In the genomic region with DNA sequence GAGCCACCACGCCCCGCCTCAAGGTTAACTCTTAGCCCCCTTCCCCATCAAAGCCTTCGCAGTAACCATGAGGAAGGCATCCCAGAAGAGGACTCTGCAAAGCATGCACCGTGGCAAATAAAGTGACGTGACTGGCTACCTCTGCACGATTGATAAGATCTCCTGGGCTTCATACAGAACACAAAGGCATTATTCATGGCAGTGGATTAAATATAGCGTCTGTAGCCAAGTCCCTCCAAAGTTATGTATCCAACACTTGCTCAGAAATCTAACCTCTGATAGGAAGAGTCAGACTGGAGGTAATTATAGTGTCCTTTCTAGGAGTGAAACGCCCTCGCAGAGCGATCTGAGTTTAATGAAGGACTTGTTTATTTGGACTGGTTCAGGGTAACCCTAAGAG, we compare ENCODE assay signal across 1 cellular context.
TF ChIP-seq lines count a peak whose summit lies in the region.

No MANE protein-coding gene starts in this region.

TF ChIP-seq in WTC11, 78 proteins besides CTCF, POLR2A, EP300 and RAD21 (continued from another document):
- TF ChIP-seq RELA (CRISPR knock-in tag; IDR thresholded peaks at IDR 0.05; ENCODE audit: borderline replicate concordance) = no peak
- no peak for TF ChIP-seq FOXK1 (CRISPR knock-in tag; IDR thresholded peaks at IDR 0.05)
- TF ChIP-seq, protein P1, sequence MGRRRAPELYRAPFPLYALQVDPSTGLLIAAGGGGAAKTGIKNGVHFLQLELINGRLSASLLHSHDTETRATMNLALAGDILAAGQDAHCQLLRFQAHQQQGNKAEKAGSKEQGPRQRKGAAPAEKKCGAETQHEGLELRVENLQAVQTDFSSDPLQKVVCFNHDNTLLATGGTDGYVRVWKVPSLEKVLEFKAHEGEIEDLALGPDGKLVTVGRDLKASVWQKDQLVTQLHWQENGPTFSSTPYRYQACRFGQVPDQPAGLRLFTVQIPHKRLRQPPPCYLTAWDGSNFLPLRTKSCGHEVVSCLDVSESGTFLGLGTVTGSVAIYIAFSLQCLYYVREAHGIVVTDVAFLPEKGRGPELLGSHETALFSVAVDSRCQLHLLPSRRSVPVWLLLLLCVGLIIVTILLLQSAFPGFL (CRISPR knock-in tag; IDR thresholded peaks at IDR 0.05; ENCODE audit: borderline replicate concordance) = no peak
- TF ChIP-seq, protein P2, sequence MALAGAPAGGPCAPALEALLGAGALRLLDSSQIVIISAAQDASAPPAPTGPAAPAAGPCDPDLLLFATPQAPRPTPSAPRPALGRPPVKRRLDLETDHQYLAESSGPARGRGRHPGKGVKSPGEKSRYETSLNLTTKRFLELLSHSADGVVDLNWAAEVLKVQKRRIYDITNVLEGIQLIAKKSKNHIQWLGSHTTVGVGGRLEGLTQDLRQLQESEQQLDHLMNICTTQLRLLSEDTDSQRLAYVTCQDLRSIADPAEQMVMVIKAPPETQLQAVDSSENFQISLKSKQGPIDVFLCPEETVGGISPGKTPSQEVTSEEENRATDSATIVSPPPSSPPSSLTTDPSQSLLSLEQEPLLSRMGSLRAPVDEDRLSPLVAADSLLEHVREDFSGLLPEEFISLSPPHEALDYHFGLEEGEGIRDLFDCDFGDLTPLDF (CRISPR knock-in tag; IDR thresholded peaks at IDR 0.05) = no peak
- TF ChIP-seq SOX15 (CRISPR knock-in tag; IDR thresholded peaks at IDR 0.05) = no peak
- TF ChIP-seq, protein P3, sequence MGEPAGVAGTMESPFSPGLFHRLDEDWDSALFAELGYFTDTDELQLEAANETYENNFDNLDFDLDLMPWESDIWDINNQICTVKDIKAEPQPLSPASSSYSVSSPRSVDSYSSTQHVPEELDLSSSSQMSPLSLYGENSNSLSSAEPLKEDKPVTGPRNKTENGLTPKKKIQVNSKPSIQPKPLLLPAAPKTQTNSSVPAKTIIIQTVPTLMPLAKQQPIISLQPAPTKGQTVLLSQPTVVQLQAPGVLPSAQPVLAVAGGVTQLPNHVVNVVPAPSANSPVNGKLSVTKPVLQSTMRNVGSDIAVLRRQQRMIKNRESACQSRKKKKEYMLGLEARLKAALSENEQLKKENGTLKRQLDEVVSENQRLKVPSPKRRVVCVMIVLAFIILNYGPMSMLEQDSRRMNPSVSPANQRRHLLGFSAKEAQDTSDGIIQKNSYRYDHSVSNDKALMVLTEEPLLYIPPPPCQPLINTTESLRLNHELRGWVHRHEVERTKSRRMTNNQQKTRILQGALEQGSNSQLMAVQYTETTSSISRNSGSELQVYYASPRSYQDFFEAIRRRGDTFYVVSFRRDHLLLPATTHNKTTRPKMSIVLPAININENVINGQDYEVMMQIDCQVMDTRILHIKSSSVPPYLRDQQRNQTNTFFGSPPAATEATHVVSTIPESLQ (CRISPR knock-in tag; IDR thresholded peaks at IDR 0.05) = no peak
- no peak for TF ChIP-seq CBFB (CRISPR knock-in tag; IDR thresholded peaks at IDR 0.05; ENCODE audit: low read depth)
- TF ChIP-seq, protein P4, sequence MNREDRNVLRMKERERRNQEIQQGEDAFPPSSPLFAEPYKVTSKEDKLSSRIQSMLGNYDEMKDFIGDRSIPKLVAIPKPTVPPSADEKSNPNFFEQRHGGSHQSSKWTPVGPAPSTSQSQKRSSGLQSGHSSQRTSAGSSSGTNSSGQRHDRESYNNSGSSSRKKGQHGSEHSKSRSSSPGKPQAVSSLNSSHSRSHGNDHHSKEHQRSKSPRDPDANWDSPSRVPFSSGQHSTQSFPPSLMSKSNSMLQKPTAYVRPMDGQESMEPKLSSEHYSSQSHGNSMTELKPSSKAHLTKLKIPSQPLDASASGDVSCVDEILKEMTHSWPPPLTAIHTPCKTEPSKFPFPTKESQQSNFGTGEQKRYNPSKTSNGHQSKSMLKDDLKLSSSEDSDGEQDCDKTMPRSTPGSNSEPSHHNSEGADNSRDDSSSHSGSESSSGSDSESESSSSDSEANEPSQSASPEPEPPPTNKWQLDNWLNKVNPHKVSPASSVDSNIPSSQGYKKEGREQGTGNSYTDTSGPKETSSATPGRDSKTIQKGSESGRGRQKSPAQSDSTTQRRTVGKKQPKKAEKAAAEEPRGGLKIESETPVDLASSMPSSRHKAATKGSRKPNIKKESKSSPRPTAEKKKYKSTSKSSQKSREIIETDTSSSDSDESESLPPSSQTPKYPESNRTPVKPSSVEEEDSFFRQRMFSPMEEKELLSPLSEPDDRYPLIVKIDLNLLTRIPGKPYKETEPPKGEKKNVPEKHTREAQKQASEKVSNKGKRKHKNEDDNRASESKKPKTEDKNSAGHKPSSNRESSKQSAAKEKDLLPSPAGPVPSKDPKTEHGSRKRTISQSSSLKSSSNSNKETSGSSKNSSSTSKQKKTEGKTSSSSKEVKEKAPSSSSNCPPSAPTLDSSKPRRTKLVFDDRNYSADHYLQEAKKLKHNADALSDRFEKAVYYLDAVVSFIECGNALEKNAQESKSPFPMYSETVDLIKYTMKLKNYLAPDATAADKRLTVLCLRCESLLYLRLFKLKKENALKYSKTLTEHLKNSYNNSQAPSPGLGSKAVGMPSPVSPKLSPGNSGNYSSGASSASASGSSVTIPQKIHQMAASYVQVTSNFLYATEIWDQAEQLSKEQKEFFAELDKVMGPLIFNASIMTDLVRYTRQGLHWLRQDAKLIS (CRISPR knock-in tag; IDR thresholded peaks at IDR 0.05; ENCODE audit: borderline replicate concordance) = no peak
- TF ChIP-seq, protein P5, sequence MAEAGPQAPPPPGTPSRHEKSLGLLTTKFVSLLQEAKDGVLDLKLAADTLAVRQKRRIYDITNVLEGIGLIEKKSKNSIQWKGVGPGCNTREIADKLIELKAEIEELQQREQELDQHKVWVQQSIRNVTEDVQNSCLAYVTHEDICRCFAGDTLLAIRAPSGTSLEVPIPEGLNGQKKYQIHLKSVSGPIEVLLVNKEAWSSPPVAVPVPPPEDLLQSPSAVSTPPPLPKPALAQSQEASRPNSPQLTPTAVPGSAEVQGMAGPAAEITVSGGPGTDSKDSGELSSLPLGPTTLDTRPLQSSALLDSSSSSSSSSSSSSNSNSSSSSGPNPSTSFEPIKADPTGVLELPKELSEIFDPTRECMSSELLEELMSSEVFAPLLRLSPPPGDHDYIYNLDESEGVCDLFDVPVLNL (CRISPR knock-in tag; IDR thresholded peaks at IDR 0.05; ENCODE audit: borderline replicate concordance, low read depth) = no peak
- TF ChIP-seq, protein P6, sequence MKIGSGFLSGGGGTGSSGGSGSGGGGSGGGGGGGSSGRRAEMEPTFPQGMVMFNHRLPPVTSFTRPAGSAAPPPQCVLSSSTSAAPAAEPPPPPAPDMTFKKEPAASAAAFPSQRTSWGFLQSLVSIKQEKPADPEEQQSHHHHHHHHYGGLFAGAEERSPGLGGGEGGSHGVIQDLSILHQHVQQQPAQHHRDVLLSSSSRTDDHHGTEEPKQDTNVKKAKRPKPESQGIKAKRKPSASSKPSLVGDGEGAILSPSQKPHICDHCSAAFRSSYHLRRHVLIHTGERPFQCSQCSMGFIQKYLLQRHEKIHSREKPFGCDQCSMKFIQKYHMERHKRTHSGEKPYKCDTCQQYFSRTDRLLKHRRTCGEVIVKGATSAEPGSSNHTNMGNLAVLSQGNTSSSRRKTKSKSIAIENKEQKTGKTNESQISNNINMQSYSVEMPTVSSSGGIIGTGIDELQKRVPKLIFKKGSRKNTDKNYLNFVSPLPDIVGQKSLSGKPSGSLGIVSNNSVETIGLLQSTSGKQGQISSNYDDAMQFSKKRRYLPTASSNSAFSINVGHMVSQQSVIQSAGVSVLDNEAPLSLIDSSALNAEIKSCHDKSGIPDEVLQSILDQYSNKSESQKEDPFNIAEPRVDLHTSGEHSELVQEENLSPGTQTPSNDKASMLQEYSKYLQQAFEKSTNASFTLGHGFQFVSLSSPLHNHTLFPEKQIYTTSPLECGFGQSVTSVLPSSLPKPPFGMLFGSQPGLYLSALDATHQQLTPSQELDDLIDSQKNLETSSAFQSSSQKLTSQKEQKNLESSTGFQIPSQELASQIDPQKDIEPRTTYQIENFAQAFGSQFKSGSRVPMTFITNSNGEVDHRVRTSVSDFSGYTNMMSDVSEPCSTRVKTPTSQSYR (CRISPR knock-in tag; IDR thresholded peaks at IDR 0.05) = no peak
TF ChIP-seq in WTC11: peak in this region for 0.
